In the genomic region with DNA sequence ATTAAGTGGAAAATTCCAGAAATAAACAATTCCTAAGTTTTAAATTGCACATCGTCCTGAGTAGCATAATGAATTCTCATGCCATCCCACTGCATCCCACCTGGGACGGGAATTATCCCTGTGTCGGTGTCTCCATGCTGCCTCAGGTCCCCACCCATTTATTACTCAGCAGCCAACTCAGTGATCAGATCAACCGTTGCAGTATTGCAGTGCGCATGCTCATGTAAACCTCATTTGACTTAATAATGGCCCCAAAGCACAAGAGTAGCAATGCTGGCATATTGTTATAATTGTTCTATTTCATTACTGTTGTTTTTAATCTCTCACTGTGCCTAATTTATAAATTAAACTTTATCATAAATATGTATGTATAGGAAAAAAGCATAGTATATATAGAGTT, we compare ENCODE assay signal across 27 cellular contexts.
"Had no signal": no experiment of that assay in that cellular context is flagged by ENCODE, and none has a peak within 500 bp of the region (broad histone marks: within the 10 kb centered on the region; RNA-seq: fewer than 3 reads in every experiment).

No MANE protein-coding gene starts in this region.

- H3K4me3 ChIP-seq: colonic mucosa, esophagus squamous epithelium, gastrocnemius medialis, heart right ventricle, left lung, lower lobe of right lung, mucosa of descending colon had no signal

- H3K27me3 ChIP-seq: colonic mucosa, esophagus squamous epithelium, gastrocnemius medialis, heart right ventricle, left lung had no signal

- DNase-seq: colonic mucosa; cortex of kidney; effector CD8-positive, alpha-beta T cell; effector memory CD8-positive, alpha-beta T cell; endodermal cell; erythroblast; esophagus squamous epithelium; foreskin melanocyte; gastrocnemius medialis; glutamatergic neuron; head of caudate nucleus; heart right ventricle; hippocampal formation; left cardiac atrium; left lung; left ventricle myocardium superior; lower lobe of right lung; mesenchymal stem cell; mucosa of descending colon; naive B cell had no signal

- H3K36me3 ChIP-seq: colonic mucosa, esophagus squamous epithelium, gastrocnemius medialis, heart right ventricle, left lung, lower lobe of right lung had no signal

- H3K9me3 Mint-ChIP-seq: dendritic cell treated with granulocyte-macrophage colony-stimulating factor and Interleukin-4, amounts not matched to agents 40 ng/mL and 50 ng/mL, for 4 days; effector memory CD8-positive, alpha-beta T cell; endodermal cell; mesothelial cell of epicardium; naive B cell had no signal

- H3K4me1 ChIP-seq: colonic mucosa, esophagus squamous epithelium, gastrocnemius medialis, heart right ventricle, left lung, lower lobe of right lung had no signal

- H3K27me3 Mint-ChIP-seq: dendritic cell treated with granulocyte-macrophage colony-stimulating factor and Interleukin-4, amounts not matched to agents 40 ng/mL and 50 ng/mL, for 4 days had no signal

- FAIRE-seq: endometrium, islet of Langerhans, keratinocyte had no signal

- H3K27ac ChIP-seq: colonic mucosa, epithelial cell of prostate, esophagus squamous epithelium, gastrocnemius medialis, heart right ventricle, left lung, lower lobe of right lung had no signal

- H3K9me3 ChIP-seq: colonic mucosa, esophagus squamous epithelium, gastrocnemius medialis, heart right ventricle, left lung, lower lobe of right lung, mucosa of descending colon had no signal

- H3K36me3 Mint-ChIP-seq: mesothelial cell of epicardium, naive B cell had no signal

- H3K4me1 Mint-ChIP-seq: naive B cell had no signal

- ATAC-seq: effector memory CD8-positive, alpha-beta T cell; esophagus mucosa; gastrocnemius medialis; heart right ventricle; left cardiac atrium; left lung; left ventricle myocardium superior; lower lobe of right lung; mucosa of descending colon had no signal

- H3K27ac Mint-ChIP-seq: dendritic cell treated with granulocyte-macrophage colony-stimulating factor and Interleukin-4, amounts not matched to agents 40 ng/mL and 50 ng/mL, for 4 days; effector memory CD8-positive, alpha-beta T cell; endodermal cell; mesothelial cell of epicardium; naive B cell had no signal

- H3K4me3 Mint-ChIP-seq: dendritic cell treated with granulocyte-macrophage colony-stimulating factor and Interleukin-4, amounts not matched to agents 40 ng/mL and 50 ng/mL, for 4 days; effector memory CD8-positive, alpha-beta T cell; endodermal cell; mesothelial cell of epicardium; naive B cell had no signal
